8 cellular contexts compared by ENCODE assay signal in genomic region chr2:112726487-112727190, GRCh38. TPM values are rescaled to one million over a fixed set of nuclear protein-coding genes. Genes with fewer than 3 reads are reported as not detected.
DNase-seq lines count a peak whose midpoint lies in the region; ATAC-seq, FAIRE-seq and TF ChIP-seq lines count a peak whose summit lies in the region.

No MANE protein-coding gene starts in this region.

- no peaks in the 10 kb centered on the region for H3K9me1 ChIP-seq in keratinocyte (ENCODE audit: control insufficient read depth, extremely low read depth, insufficient read depth, low read length)

- no TSS peak for BruUV-seq in mammary epithelial cell (replicated peaks; lab: Mats Ljungman, UMichigan)

- H2AFZ ChIP-seq in mammary epithelial cell (ENCODE audit: low read depth, low read length) (peak overlapping the region; percentile 24), keratinocyte (ENCODE audit: control insufficient read depth, low read length) (peak overlapping the region; percentile 30)

- DNase-seq in Ammon's horn (ENCODE audit: low spot score) (peak; percentile 95), NCI-H2227 treated with DMSO at 0.1 percent for 48 hours (lab: John Stamatoyannopoulos, UW) (peak; percentile 93), mammary epithelial cell (peak; percentile 94), keratinocyte (ENCODE audit: low read depth, low spot score) (peak; percentile 90)
- peak; percentile 67 to 81 (median 77) for DNase-seq in stimulated activated CD4-positive, alpha-beta T cell treated with anti-CD3 and anti-CD28 coated beads, Interleukin-1b, Interleukin-23, amount 100 ng/mL, for 24 hours (ENCODE audit: low read depth in 4 of 4, low spot score in 1 of 4)

- in situ Hi-C loops in mammary epithelial cell (cut with MboI; ENCODE audit: low sequenced_read_pairs in 2 of 2) = loop anchor here (5.0 to 10.0 kb wide), 2 partner anchors 122 to 124 kb away; no protein-coding TSS in a partner anchor

- no peaks in the 10 kb centered on the region for H3K36me3 ChIP-seq in mammary epithelial cell (ENCODE audit: insufficient read depth, low read length)
- H3K36me3 ChIP-seq in keratinocyte (ENCODE audit: control insufficient read depth in 2 of 2, extremely low read depth in 1 of 2, insufficient read depth in 2 of 2, low read length in 2 of 2) = no peaks in the 10 kb centered on the region

- H3K79me2 ChIP-seq in mammary epithelial cell (ENCODE audit: insufficient read depth, low read length) (no peaks in the 10 kb centered on the region), keratinocyte (ENCODE audit: control insufficient read depth, insufficient read depth, low read length) (no peaks in the 10 kb centered on the region)

- H3K4me1 ChIP-seq in mammary epithelial cell (ENCODE audit: insufficient read depth, low read length) (peaks cover 26% of the 10 kb centered on the region), keratinocyte (ENCODE audit: control insufficient read depth, extremely low read depth, insufficient read depth, low read length) (peaks cover 13% of the 10 kb centered on the region)

- peak; percentile 88 for TF ChIP-seq CTCF in WI38 (IDR thresholded peaks at IDR 0.05; ENCODE audit: low read depth, low read length)
- TF ChIP-seq CTCF in mammary epithelial cell (conservative IDR thresholded peaks at IDR 0.05 in 1 of 2, IDR thresholded peaks at IDR 0.05 in 1 of 2; ENCODE audit: extremely low read depth in 1 of 2, insufficient read depth in 1 of 2, low read depth in 1 of 2, low read length in 2 of 2) = peak; percentile 94 to 99
- peak in 2 of 3 experiments; percentile 97 for TF ChIP-seq CTCF in keratinocyte (optimal IDR thresholded peaks at IDR 0.05 in 1 of 3, IDR thresholded peaks at IDR 0.05 in 1 of 3, conservative IDR thresholded peaks at IDR 0.05 in 1 of 3; ENCODE audit: extremely low read depth in 1 of 3, insufficient read depth in 2 of 3, low read length in 3 of 3)

- no peaks in the 10 kb centered on the region for H4K20me1 ChIP-seq in mammary epithelial cell (ENCODE audit: insufficient read depth, low read length)
- H4K20me1 ChIP-seq in keratinocyte (ENCODE audit: control insufficient read depth, extremely low read depth, insufficient read depth, low read length) = no peaks in the 10 kb centered on the region

- FAIRE-seq in keratinocyte (lab: Jason Lieb, UNC) = peak; percentile 92

- dilution Hi-C loops in mammary epithelial cell (cut with HindIII; ENCODE audit: low sequenced_read_pairs) = no loop called here
- dilution Hi-C loops in keratinocyte (cut with MboI; ENCODE audit: extremely low pct_ligation_motif_present, low sequenced_read_pairs) = no loop called here

- H3K9me3 ChIP-seq in mammary epithelial cell (replicated peaks; ENCODE audit: insufficient read depth, low read length) (no peaks in the 10 kb centered on the region), keratinocyte (ENCODE audit: control insufficient read depth, low read depth, low read length) (no peaks in the 10 kb centered on the region)

- 27% methylated on average over 4 of the region's 19 CpGs for WGBS in mammary epithelial cell (ENCODE audit: low coverage, missing lambda C conversion rate)

- peak; percentile 72 for ATAC-seq in GM19035 (IDR thresholded peaks at IDR 0.05; ENCODE audit: unreplicated experiment)
- peak; percentile 79 for ATAC-seq in HG03175 (IDR thresholded peaks at IDR 0.05; ENCODE audit: unreplicated experiment)

- H3K27me3 ChIP-seq in mammary epithelial cell (ENCODE audit: insufficient read depth, low read length) (no peaks in the 10 kb centered on the region), keratinocyte (ENCODE audit: control insufficient read depth, extremely low read depth, insufficient read depth, low read length) (no peaks in the 10 kb centered on the region)

- intact Hi-C loops in mammary epithelial cell (cut with micrococcal nuclease) = loop anchor here (1.0 to 10.0 kb wide), 11 partner anchors 34 to 839 kb away; partner anchors contain the start of genes CHCHD5, SLC20A1 and ZC3H8

- H3K27ac ChIP-seq in mammary epithelial cell (ENCODE audit: insufficient read depth, low read depth, low read length) (peak overlapping the region; percentile 62), keratinocyte (ENCODE audit: control insufficient read depth, insufficient read depth, low read length) (peak overlapping the region; percentile 59)

- CTCF ChIA-PET in mammary epithelial cell (lab: Charles Lee; ENCODE audit: low non-redundant PET) = interaction anchor here (0.6 to 0.8 kb wide), 4 partner anchors 20 to 100 kb away, joined by 3 to 8 read pairs (median 4); partner anchors contain the start of gene IL1A

- H3K4me2 ChIP-seq in mammary epithelial cell (ENCODE audit: insufficient read depth, low read depth, low read length) (peak overlapping the region; percentile 21), keratinocyte (ENCODE audit: control insufficient read depth, extremely low read depth, insufficient read depth, low read depth, low read length) (no peak overlapping the region)

- no peak overlapping the region for H3K4me3 ChIP-seq in WI38 (ENCODE audit: low read depth, low read length)
- H3K4me3 ChIP-seq in mammary epithelial cell (replicated peaks in 1 of 3; ENCODE audit: insufficient read depth in 1 of 3, low read depth in 2 of 3, low read length in 3 of 3) = no peak overlapping the region
- H3K4me3 ChIP-seq in keratinocyte (ENCODE audit: control insufficient read depth in 2 of 3, extremely low read depth in 1 of 3, insufficient read depth in 2 of 3, low read depth in 1 of 3, low read length in 3 of 3) = no peak overlapping the region

- H3K9ac ChIP-seq in mammary epithelial cell (ENCODE audit: insufficient read depth, low read length) (peak overlapping the region; percentile 3), keratinocyte (ENCODE audit: control insufficient read depth, extremely low read depth, insufficient read depth, low read length) (peak overlapping the region; percentile 48)

RNA-seq across cellular contexts. Expression of gene NT5DC4, which starts 5.8 kb away (rescaled TPM):
- 1 to 10 TPM; 1.2 to 1.4 TPM for total RNA-seq in mammary epithelial cell
- polyA plus RNA-seq in mammary epithelial cell (0.07 TPM), keratinocyte (0.03 to 1.00 TPM (median 0.07 TPM) in 3 replicates)
- polyA minus RNA-seq in mammary epithelial cell (not detected), keratinocyte (not detected in 3 replicates)
- not detected for polyA plus RNA-seq in keratinocyte (2011; ENCODE audit: low read depth)
- polyA plus RNA-seq in keratinocyte (2011; cell fraction: cytosol; rRNA removed) = 0.06 TPM in 1 of 2 replicates, not detected in the other
- polyA plus RNA-seq in keratinocyte (2011; cell fraction: nucleus; rRNA removed) = 0.10 TPM in 1 of 2 replicates, not detected in the other
- 0.13 TPM in 1 of 2 replicates, not detected in the other for polyA plus RNA-seq in keratinocyte (2012; ENCODE audit: low replicate concordance)
- not detected for polyA minus RNA-seq in keratinocyte (2011; cell fraction: cytosol; rRNA and poly(A)+ RNA removed)
- not detected in 2 replicates for polyA minus RNA-seq in keratinocyte (2011; cell fraction: nucleus; rRNA and poly(A)+ RNA removed)

RNA-seq across cellular contexts. Expression of gene CKAP2L, which starts 37.8 kb away (rescaled TPM):
- 10 to 100 TPM in 1 of 2 donors, under 1 TPM in 1; 0.83 to 32.7 TPM for total RNA-seq in mammary epithelial cell
- polyA plus RNA-seq in mammary epithelial cell = 15.1 TPM
- 18.2 TPM for polyA minus RNA-seq in mammary epithelial cell
- 1.2 to 10.9 TPM (median 9.3 TPM) in 3 replicates for polyA plus RNA-seq in keratinocyte
- 0.50 TPM for polyA plus RNA-seq in keratinocyte (2011; ENCODE audit: low read depth)
- 1.8 and 3.3 TPM in 2 replicates for polyA plus RNA-seq in keratinocyte (2011; cell fraction: cytosol; rRNA removed)
- polyA plus RNA-seq in keratinocyte (2011; cell fraction: nucleus; rRNA removed) = 1.5 and 2.0 TPM in 2 replicates
- 0.45 and 9.6 TPM in 2 replicates for polyA plus RNA-seq in keratinocyte (2012; ENCODE audit: low replicate concordance)
- polyA minus RNA-seq in keratinocyte = 0.89 to 7.2 TPM (median 1.6 TPM) in 3 replicates
- polyA minus RNA-seq in keratinocyte (2011; cell fraction: cytosol; rRNA and poly(A)+ RNA removed) = 1.2 TPM
- 0.84 and 2.2 TPM in 2 replicates for polyA minus RNA-seq in keratinocyte (2011; cell fraction: nucleus; rRNA and poly(A)+ RNA removed)

RNA-seq across cellular contexts. Expression of gene IL1A, which starts 57.7 kb away (rescaled TPM):
- total RNA-seq in mammary epithelial cell = 100 to 1,000 TPM in 1 of 2 donors, 10 to 100 TPM in 1; 17.5 to 184 TPM
- polyA plus RNA-seq in mammary epithelial cell = 26.3 TPM
- polyA minus RNA-seq in mammary epithelial cell = 69.9 TPM
- 146 to 269 TPM (median 240 TPM) in 3 replicates for polyA plus RNA-seq in keratinocyte
- 121 TPM for polyA plus RNA-seq in keratinocyte (2011; ENCODE audit: low read depth)
- polyA plus RNA-seq in keratinocyte (2011; cell fraction: cytosol; rRNA removed) = 145 and 292 TPM in 2 replicates
- 339 and 358 TPM in 2 replicates for polyA plus RNA-seq in keratinocyte (2011; cell fraction: nucleus; rRNA removed)
- polyA plus RNA-seq in keratinocyte (2012; ENCODE audit: low replicate concordance) = 118 and 151 TPM in 2 replicates
- 35.3 to 143 TPM (median 103 TPM) in 3 replicates for polyA minus RNA-seq in keratinocyte
- polyA minus RNA-seq in keratinocyte (2011; cell fraction: cytosol; rRNA and poly(A)+ RNA removed) = 90.0 TPM
- 106 and 198 TPM in 2 replicates for polyA minus RNA-seq in keratinocyte (2011; cell fraction: nucleus; rRNA and poly(A)+ RNA removed)
